In the genomic region with DNA sequence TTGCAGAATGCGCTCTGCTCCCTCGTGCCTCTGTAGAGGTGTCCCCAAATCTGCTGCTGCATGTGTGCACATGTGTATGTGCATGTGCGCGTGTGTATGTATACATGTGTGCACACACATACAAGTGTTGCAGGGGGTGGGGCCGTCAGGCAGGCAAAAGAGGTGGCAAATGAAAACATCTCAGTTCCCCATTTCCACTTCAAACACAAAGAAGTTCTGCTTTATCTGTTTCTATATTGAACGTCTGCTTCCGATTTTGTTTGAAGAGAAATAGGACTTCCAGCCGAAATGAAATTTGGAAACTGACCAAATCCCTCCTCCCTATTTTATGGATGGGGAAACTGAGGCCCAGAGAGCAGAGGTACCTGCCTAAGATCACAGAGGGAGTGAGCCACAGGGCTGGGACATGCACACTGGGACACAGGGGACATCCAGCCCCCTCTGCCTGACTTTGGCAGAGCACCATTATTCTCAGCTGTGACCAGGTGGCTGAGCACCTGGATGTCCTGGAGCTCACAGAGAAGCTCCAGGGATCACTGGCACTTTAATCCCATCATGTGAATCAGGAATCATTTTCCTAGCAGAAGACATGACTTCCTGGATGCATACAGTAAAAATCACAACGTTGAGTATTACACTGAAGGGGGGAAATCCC, we compare ENCODE assay signal across 15 cellular contexts. TPM values are rescaled to one million over a fixed set of nuclear protein-coding genes. Genes with fewer than 3 reads are reported as not detected.
DNase-seq lines count a peak whose midpoint lies in the region; ATAC-seq lines count a peak whose summit lies in the region.
"Had no signal": no experiment of that assay in that cellular context is flagged by ENCODE, and none has a peak within 500 bp of the region (broad histone marks: within the 10 kb centered on the region; RNA-seq: fewer than 3 reads in every experiment).

No MANE protein-coding gene starts in this region.

- no peak overlapping the region for H3K4me3 ChIP-seq in naive thymus-derived CD4-positive, alpha-beta T cell (ENCODE audit: low read length)
- H3K4me3 ChIP-seq: gastroesophageal sphincter had no signal

- H3K4me3 Mint-ChIP-seq in naive thymus-derived CD4-positive, alpha-beta T cell, result no peak overlapping the region

- no peaks in the 10 kb centered on the region for H3K36me3 ChIP-seq in naive thymus-derived CD4-positive, alpha-beta T cell (ENCODE audit: control insufficient read depth in 2 of 3, insufficient read depth in 3 of 3, low read length in 3 of 3)
- H3K36me3 ChIP-seq: gastroesophageal sphincter had no signal

- peak; percentile 64 for ATAC-seq in GM18870 (IDR thresholded peaks at IDR 0.05; ENCODE audit: unreplicated experiment)
- ATAC-seq in GM21723 (IDR thresholded peaks at IDR 0.05; ENCODE audit: unreplicated experiment), result peak; percentile 92
- peak; percentile 83 for ATAC-seq in HG03469 (IDR thresholded peaks at IDR 0.05; ENCODE audit: unreplicated experiment)
- ATAC-seq in naive thymus-derived CD4-positive, alpha-beta T cell, result peak; percentile 38
- ATAC-seq: gastroesophageal sphincter had no signal

- H3K9me3 Mint-ChIP-seq in naive thymus-derived CD4-positive, alpha-beta T cell, result peaks cover 0 to 2% (median 0%) of the 10 kb centered on the region in 11 donors

- H3K4me1 Mint-ChIP-seq in naive thymus-derived CD4-positive, alpha-beta T cell, result peaks cover 0 to 4% (median 0%) of the 10 kb centered on the region in 7 donors

- POLR2A ChIA-PET in naive thymus-derived CD4-positive, alpha-beta T cell (lab: Charles Lee), result no interaction called here

- no peak overlapping the region for H3K27ac ChIP-seq in naive thymus-derived CD4-positive, alpha-beta T cell (ENCODE audit: low read depth, low read length)
- H3K27ac ChIP-seq: gastroesophageal sphincter, RWPE1 had no signal

- H3K27me3 Mint-ChIP-seq in naive thymus-derived CD4-positive, alpha-beta T cell, result peaks cover 21 to 52% (median 33%) of the 10 kb centered on the region in 5 donors

- intact Hi-C loops in naive thymus-derived CD4-positive, alpha-beta T cell (cut with micrococcal nuclease), result no loop called here

- no peaks in the 10 kb centered on the region for H3K27me3 ChIP-seq in naive thymus-derived CD4-positive, alpha-beta T cell (ENCODE audit: control insufficient read depth in 2 of 2, insufficient read depth in 2 of 2, low read length in 2 of 2)

- no peak for DNase-seq in naive thymus-derived CD4-positive, alpha-beta T cell
- no peak for DNase-seq in HUDEP-2 (lab: John Stamatoyannopoulos, UW; ENCODE audit: unreplicated experiment in 76 of 76)
- DNase-seq in activated CD4-positive, alpha-beta T cell treated with anti-CD3 and anti-CD28 coated beads for 48 hours, result no peak
- DNase-seq in effector CD4-positive, alpha-beta T cell, result no peak
- no peak for DNase-seq in UCSD-AML1 (lab: John Stamatoyannopoulos, UW; ENCODE audit: unreplicated experiment)
- DNase-seq: activated CD4-positive, CD25-positive, alpha-beta regulatory T cell; DMS153; MM.1S; small intestine; stimulated activated naive CD4-positive, alpha-beta T cell had no signal

- H3K9me3 ChIP-seq in naive thymus-derived CD4-positive, alpha-beta T cell (ENCODE audit: control insufficient read depth in 2 of 3, low read length in 3 of 3), result no peaks in the 10 kb centered on the region
- H3K9me3 ChIP-seq: gastroesophageal sphincter had no signal

- CTCF ChIA-PET in naive thymus-derived CD4-positive, alpha-beta T cell (lab: Charles Lee), result no interaction called here

- H3K36me3 Mint-ChIP-seq in naive thymus-derived CD4-positive, alpha-beta T cell, result no peaks in the 10 kb centered on the region

- H3K4me1 ChIP-seq in naive thymus-derived CD4-positive, alpha-beta T cell (ENCODE audit: control insufficient read depth in 2 of 2, insufficient read depth in 2 of 2, low read length in 2 of 2), result no peaks in the 10 kb centered on the region
- H3K4me1 ChIP-seq: gastroesophageal sphincter had no signal

- no peak overlapping the region for H3K27ac Mint-ChIP-seq in naive thymus-derived CD4-positive, alpha-beta T cell

RNA-seq across cellular contexts. Expression of a gene that starts 41.2 kb away (rescaled TPM):
- total RNA-seq in naive thymus-derived CD4-positive, alpha-beta T cell, result not detected
- polyA plus RNA-seq in naive thymus-derived CD4-positive, alpha-beta T cell, result under 1 TPM in 1 of 2 donors, not detected in 1; 0.04 TPM
- polyA plus RNA-seq: small intestine had no signal

Comparison
In these comparisons a context has a peak if more than half of its experiments do, and no peak if none do; other contexts are left out.
1. ATAC-seq: peak in every context shown above with its lines; median percentile 92 in GM21723; 83 in HG03469; 64 in GM18870; 38 in naive thymus-derived CD4-positive, alpha-beta T cell.